ENCODE assay signal across 8 cellular contexts in genomic region chr3:155859859-155860258, GRCh38.
DNase-seq lines count a peak whose midpoint lies in the region; ATAC-seq and TF ChIP-seq lines count a peak whose summit lies in the region.

No MANE protein-coding gene starts in this region.

- DNase-seq in D341Med (ENCODE audit: low spot score): peak; percentile 44
- DNase-seq in NOMO-1 treated with DMSO at 0.1 percent for 48 hours (lab: John Stamatoyannopoulos, UW; ENCODE audit: unreplicated experiment): peak; percentile 66
- DNase-seq in foreskin fibroblast: peak in 1 of 2 donors; percentile 46
- DNase-seq in germinal center (ENCODE audit: low spot score): no peak
- no peak for DNase-seq in amniotic stem cell (lab: John Stamatoyannopoulos, UW)

- peak; percentile 11 for TF ChIP-seq CTCF in foreskin fibroblast (IDR thresholded peaks at IDR 0.05; ENCODE audit: low read depth, low read length)

- peak overlapping the region in 1 of 2 donors; percentile 19 for H3K4me3 ChIP-seq in foreskin fibroblast (ENCODE audit: low read depth in 1 of 2, low read length in 2 of 2)

- ATAC-seq in GM21529 (IDR thresholded peaks at IDR 0.05; ENCODE audit: unreplicated experiment): peak; percentile 48
- ATAC-seq in HG03571 (IDR thresholded peaks at IDR 0.05; ENCODE audit: unreplicated experiment): no peak
- no peak for ATAC-seq in GM19397 (IDR thresholded peaks at IDR 0.05; ENCODE audit: unreplicated experiment)

Comparison
In these comparisons a context has a peak if more than half of its experiments do, and no peak if none do; other contexts are left out.
1. DNase-seq: peak in D341Med (single experiment) and NOMO-1 treated with DMSO at 0.1 percent for 48 hours (single experiment); none in germinal center (single experiment) and amniotic stem cell (single experiment).